Comparison of ENCODE assay signal across 8 cellular contexts in the genomic region with DNA sequence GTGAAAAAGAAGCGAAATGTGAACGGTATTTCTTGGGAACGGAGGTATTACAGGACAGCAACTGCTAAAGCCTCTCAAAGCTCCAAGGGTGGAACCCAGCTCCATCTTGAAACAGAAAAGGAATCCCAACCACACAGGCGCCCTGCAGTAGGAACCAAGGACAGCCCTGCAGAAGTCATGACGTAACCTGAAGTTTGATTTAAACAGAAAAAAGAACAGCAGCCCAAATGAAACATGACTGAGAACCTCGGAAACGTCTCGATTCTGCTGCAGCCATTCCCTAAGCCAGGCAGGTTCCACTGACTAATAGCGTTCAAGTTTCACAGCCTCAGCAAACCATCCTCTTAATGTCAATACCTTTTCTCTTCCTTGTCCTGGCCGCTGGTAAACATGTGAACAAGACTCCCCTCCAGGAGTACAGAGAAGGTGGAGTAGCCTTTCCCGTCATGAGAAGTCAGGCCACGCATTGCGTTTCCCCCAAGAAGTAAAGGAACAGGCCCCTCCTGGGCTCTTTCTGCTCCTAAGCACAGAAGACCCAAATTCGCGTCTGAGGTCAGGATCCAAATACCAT. TPM values are rescaled to one million over a fixed set of nuclear protein-coding genes. Genes with fewer than 3 reads are reported as not detected.
DNase-seq lines count a peak whose midpoint lies in the region; ATAC-seq and TF ChIP-seq lines count a peak whose summit lies in the region.

No MANE protein-coding gene starts in this region.

- peaks cover 65% of the 10 kb centered on the region for H3K4me1 Mint-ChIP-seq in Calu3 (ENCODE audit: low read depth, unreplicated experiment)

- intact Hi-C loops in Calu3 (cut with micrococcal nuclease; ENCODE audit: unreplicated experiment) (no loop called here), esophagus squamous epithelium (cut with DNase I) (no loop called here)

- no peak overlapping the region for H2BK12ac ChIP-seq in trophoblast cell (ENCODE audit: low read length)

- H3K9me3 Mint-ChIP-seq in Calu3 (ENCODE audit: low read depth, unreplicated experiment), result no peaks in the 10 kb centered on the region

- H3K36me3 ChIP-seq in esophagus squamous epithelium (peaks cover 0 to 13% (median 0%) of the 10 kb centered on the region in 3 donors), trophoblast cell (ENCODE audit: control insufficient read depth in 1 of 2, insufficient read depth in 2 of 2, low read length in 2 of 2) (peaks cover 4 to 9% of the 10 kb centered on the region in 2 experiments)

- peak overlapping the region; percentile 96 for H3K27ac Mint-ChIP-seq in Calu3 (ENCODE audit: unreplicated experiment)

- no peak overlapping the region for H3K14ac ChIP-seq in trophoblast cell (ENCODE audit: low read length)

- H3K27ac ChIP-seq in RWPE1 (peak overlapping the region; percentile 92), esophagus squamous epithelium (peak overlapping the region; percentile 93 to 96 (median 94)), trophoblast cell (ENCODE audit: low read depth, low read length) (peak overlapping the region; percentile 45)

- peak overlapping the region; percentile 10 for H4K12ac ChIP-seq in trophoblast cell (ENCODE audit: low read depth, low read length)

- H3K9ac ChIP-seq in trophoblast cell (ENCODE audit: low read length), result no peak overlapping the region

- peaks cover 6 to 70% (median 26%) of the 10 kb centered on the region in 3 donors for H3K4me1 ChIP-seq in esophagus squamous epithelium
- peaks cover 2 to 10% of the 10 kb centered on the region in 2 experiments for H3K4me1 ChIP-seq in trophoblast cell (ENCODE audit: control insufficient read depth in 1 of 2, insufficient read depth in 2 of 2, low read length in 2 of 2)

- TF ChIP-seq POLR2A in esophagus squamous epithelium (IDR thresholded peaks at IDR 0.05), result no peak

- H3K79me2 ChIP-seq in trophoblast cell (ENCODE audit: control insufficient read depth, insufficient read depth, low read length, poor library complexity), result peaks cover 6% of the 10 kb centered on the region

- WGBS in esophagus squamous epithelium, 2 donors, result 33 to 39% methylated on average over 10 to 15 of the region's 15 CpGs
- no CpG with 5 or more reads among the region's 15 CpGs for WGBS in trophoblast cell (ENCODE audit: extremely low coverage, insufficient coverage, insufficient read length)

- H2AFZ ChIP-seq in trophoblast cell (ENCODE audit: insufficient read depth, low read length, poor library complexity), result no peak overlapping the region

- no peak overlapping the region for H2BK120ac ChIP-seq in trophoblast cell (ENCODE audit: insufficient read depth, low read length, poor library complexity)

- H3K4ac ChIP-seq in trophoblast cell (ENCODE audit: low read depth, low read length), result peak overlapping the region; percentile 37

- H3K79me1 ChIP-seq in trophoblast cell (ENCODE audit: low read length), result peaks cover 4% of the 10 kb centered on the region

- H4K8ac ChIP-seq in trophoblast cell (ENCODE audit: low read depth, low read length), result peak overlapping the region; percentile 13

- POLR2A ChIA-PET in RWPE1 (lab: Yijun Ruan, JAX; ENCODE audit: low non-redundant PET), result interaction anchor here (1.4 to 1.5 kb wide), 2 partner anchors 19 to 161 kb away, joined by 3 to 4 read pairs; no protein-coding TSS in a partner anchor

- peak overlapping the region; percentile 78 for H3K4me3 Mint-ChIP-seq in Calu3 (ENCODE audit: low read depth, unreplicated experiment)

- H2AK5ac ChIP-seq in trophoblast cell (ENCODE audit: low read length), result no peak overlapping the region

- H3K18ac ChIP-seq in trophoblast cell (ENCODE audit: low read length), result no peak overlapping the region

- H3K4me3 ChIP-seq in esophagus squamous epithelium (peak overlapping the region; percentile 47 to 83 (median 63)), trophoblast cell (ENCODE audit: low read depth, low read length) (no peak overlapping the region)

- CTCF ChIA-PET in Calu3 (lab: Charles Lee) (interaction anchor here (0.7 to 3.0 kb wide), 11 partner anchors 11 to 258 kb away, joined by 3 to 18 read pairs (median 4); no protein-coding TSS in a partner anchor), RWPE1 (lab: Yijun Ruan, JAX) (interaction anchor here (0.6 to 2.0 kb wide), 5 partner anchors 12 to 258 kb away, joined by 3 to 5 read pairs (median 4); no protein-coding TSS in a partner anchor)

- ATAC-seq in HG03025 (IDR thresholded peaks at IDR 0.05; ENCODE audit: low FRiP score, unreplicated experiment), result no peak
- ATAC-seq in GM18870 (IDR thresholded peaks at IDR 0.05; ENCODE audit: unreplicated experiment), result no peak
- no peak for ATAC-seq in GM19395 (IDR thresholded peaks at IDR 0.05; ENCODE audit: unreplicated experiment)

- peak overlapping the region; percentile 80 for H3K4me2 ChIP-seq in trophoblast cell (ENCODE audit: low read length)

- peak; percentile 38 for DNase-seq in Calu3
- DNase-seq in RWPE1 (ENCODE audit: low spot score), result no peak
- DNase-seq in esophagus squamous epithelium (lab: John Stamatoyannopoulos, UW), result no peak
- peak in 1 of 2 donors; percentile 13 for DNase-seq in trophoblast cell
- DNase-seq in HPDE6-E6E7 (ENCODE audit: extremely low spot score), result no peak

- H4K91ac ChIP-seq in trophoblast cell (ENCODE audit: low read depth, low read length), result peak overlapping the region; percentile 9

- H3K9me3 ChIP-seq in esophagus squamous epithelium (no peaks in the 10 kb centered on the region), trophoblast cell (ENCODE audit: insufficient read depth, low read depth, low read length) (no peaks in the 10 kb centered on the region)

- H3K23ac ChIP-seq in trophoblast cell (ENCODE audit: low read length), result no peak overlapping the region

- H3K27me3 ChIP-seq in esophagus squamous epithelium (no peaks in the 10 kb centered on the region), trophoblast cell (ENCODE audit: insufficient read depth, low read length) (no peaks in the 10 kb centered on the region)

- no peaks in the 10 kb centered on the region for H3K27me3 Mint-ChIP-seq in Calu3 (ENCODE audit: unreplicated experiment)

- H3K36me3 Mint-ChIP-seq in Calu3 (ENCODE audit: insufficient read depth, unreplicated experiment), result peaks cover 68% of the 10 kb centered on the region

- H2BK5ac ChIP-seq in trophoblast cell (ENCODE audit: low read depth, low read length, poor library complexity), result peak overlapping the region; percentile 14

- BruUV-seq in Calu3 (replicated peaks; lab: Mats Ljungman, UMichigan), result TSS peak; percentile 65

- TF ChIP-seq CTCF in Calu3 (IDR thresholded peaks at IDR 0.05; ENCODE audit: unreplicated experiment) (no peak), RWPE1 (conservative IDR thresholded peaks at IDR 0.05; ENCODE audit: low read depth) (no peak), esophagus squamous epithelium (IDR thresholded peaks at IDR 0.05) (no peak)

RNA-seq across cellular contexts. Expression of gene SIAH1, which starts 20.1 kb away (rescaled TPM):
- total RNA-seq in Calu3 (2022), result 32.3 and 32.7 TPM in 2 replicates
- 10 to 100 TPM; 13.1 to 24.4 (median 16.5) TPM for total RNA-seq in esophagus squamous epithelium
- 76.1 and 80.1 TPM in 2 replicates for polyA plus RNA-seq in trophoblast cell (2013)
